ENCODE assay signal across 11 cellular contexts in the genomic region with DNA sequence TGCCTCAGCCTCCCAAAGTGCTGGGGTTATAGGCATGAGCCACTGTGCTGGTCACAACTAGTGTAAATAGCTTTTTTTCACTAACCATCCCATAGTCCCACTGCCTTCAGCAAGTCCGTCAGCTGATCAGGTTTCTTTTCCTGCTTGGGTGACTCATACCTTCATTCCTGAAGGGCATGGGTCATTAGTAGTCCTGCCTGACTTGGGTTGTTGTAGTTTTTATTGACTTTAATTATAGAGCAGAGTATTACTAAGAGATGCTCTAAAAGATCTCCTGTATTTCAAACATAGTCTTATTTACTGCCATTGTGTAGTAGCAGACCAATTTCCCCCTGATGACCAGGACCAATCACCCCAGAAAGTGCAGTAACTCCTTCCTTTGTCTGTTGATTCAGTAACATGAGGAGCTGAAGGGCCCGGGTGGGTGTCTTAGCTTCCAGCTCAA. TPM values are rescaled to one million over a fixed set of nuclear protein-coding genes. Genes with fewer than 3 reads are reported as not detected.
DNase-seq lines count a peak whose midpoint lies in the region; ATAC-seq and TF ChIP-seq lines count a peak whose summit lies in the region.
"Had no signal": no experiment of that assay in that cellular context is flagged by ENCODE, and none has a peak within 500 bp of the region (broad histone marks: within the 10 kb centered on the region; RNA-seq: fewer than 3 reads in every experiment).

No MANE protein-coding gene starts in this region.

- H3K27me3 Mint-ChIP-seq in Calu3 (ENCODE audit: unreplicated experiment) (peaks cover 17% of the 10 kb centered on the region), endodermal cell (ENCODE audit: insufficient read depth) (peaks cover 11% of the 10 kb centered on the region)
- H3K27me3 Mint-ChIP-seq in activated naive CD8-positive, alpha-beta T cell treated with anti-CD3 and anti-CD28 coated beads, Interleukin-2, amount 50 U/mL, for 24 hours = peaks cover 6% of the 10 kb centered on the region

- H3K9ac ChIP-seq in endodermal cell (ENCODE audit: extremely low read depth, low read length, poor library complexity, severe bottlenecking) = no peak overlapping the region

- intact Hi-C loops in Calu3 (cut with micrococcal nuclease; ENCODE audit: unreplicated experiment) (loop anchor here (2.0 kb wide), 1 partner anchor 43 kb away; no protein-coding TSS in a partner anchor), stomach (cut with DNase I; ENCODE audit: low total_unique reads) (no loop called here)

- DNase-seq in Calu3 = peak; percentile 80
- peak; percentile 37 for DNase-seq in NCI-H69 (lab: John Stamatoyannopoulos, UW)
- DNase-seq in endodermal cell = no peak
- DNase-seq in mucosa of gallbladder (ENCODE audit: low spot score) = peak; percentile 66
- DNase-seq in NAMALWA (ENCODE audit: low spot score) = no peak
- no peak for DNase-seq in NCI-H1694 treated with DMSO at 0.1 percent for 48 hours (lab: John Stamatoyannopoulos, UW)
- no peak for DNase-seq in stomach
- no peak for DNase-seq in activated naive CD8-positive, alpha-beta T cell treated with anti-CD3 and anti-CD28 coated beads, Interleukin-2, amount 50 U/mL, for 24 hours
- DNase-seq: DMS79 treated with DMSO at 0.1 percent for 48 hours, posterior cingulate gyrus had no signal

- H3K27me3 ChIP-seq in endodermal cell (ENCODE audit: control insufficient read depth, insufficient read depth, low read length, poor library complexity, severe bottlenecking) (no peaks in the 10 kb centered on the region), stomach (no peaks in the 10 kb centered on the region)

- no peak for TF ChIP-seq POLR2A in stomach (IDR thresholded peaks at IDR 0.05)

- H3K9me3 Mint-ChIP-seq in Calu3 (ENCODE audit: low read depth, unreplicated experiment) = peaks cover 12% of the 10 kb centered on the region
- H3K9me3 Mint-ChIP-seq in endodermal cell = peaks cover 3% of the 10 kb centered on the region
- H3K9me3 Mint-ChIP-seq in activated naive CD8-positive, alpha-beta T cell treated with anti-CD3 and anti-CD28 coated beads, Interleukin-2, amount 50 U/mL, for 24 hours = peaks cover 23% of the 10 kb centered on the region

- CTCF ChIA-PET in Calu3 (lab: Charles Lee) = interaction anchor here (0.5 to 2.1 kb wide), 13 partner anchors 12 to 485 kb away, joined by 3 to 19 read pairs (median 3); no protein-coding TSS in a partner anchor

- H3K4me1 Mint-ChIP-seq in Calu3 (ENCODE audit: low read depth, unreplicated experiment) (peaks cover 20% of the 10 kb centered on the region), endodermal cell (peaks cover 14% of the 10 kb centered on the region)
- no peaks in the 10 kb centered on the region for H3K4me1 Mint-ChIP-seq in activated naive CD8-positive, alpha-beta T cell treated with anti-CD3 and anti-CD28 coated beads, Interleukin-2, amount 50 U/mL, for 24 hours

- H3K27ac Mint-ChIP-seq in Calu3 (ENCODE audit: unreplicated experiment) = peak overlapping the region; percentile 15
- peak overlapping the region; percentile 15 for H3K27ac Mint-ChIP-seq in endodermal cell
- H3K27ac Mint-ChIP-seq in activated naive CD8-positive, alpha-beta T cell treated with anti-CD3 and anti-CD28 coated beads, Interleukin-2, amount 50 U/mL, for 24 hours = no peak overlapping the region
- H3K27ac Mint-ChIP-seq: activated naive CD8-positive, alpha-beta T cell had no signal

- TF ChIP-seq CTCF in Calu3 (IDR thresholded peaks at IDR 0.05; ENCODE audit: unreplicated experiment) (no peak), endodermal cell (conservative IDR thresholded peaks at IDR 0.05) (no peak), stomach (IDR thresholded peaks at IDR 0.05) (no peak)

- no peak for ATAC-seq in activated naive CD8-positive, alpha-beta T cell treated with anti-CD3 and anti-CD28 coated beads, Interleukin-2, amount 50 U/mL, for 24 hours

- H3K36me3 ChIP-seq in endodermal cell (ENCODE audit: control insufficient read depth, insufficient read depth, low read length) (no peaks in the 10 kb centered on the region), stomach (no peaks in the 10 kb centered on the region)

- BruUV-seq in Calu3 (replicated peaks; lab: Mats Ljungman, UMichigan) = no TSS peak

- no peaks in the 10 kb centered on the region for H3K4me1 ChIP-seq in endodermal cell (ENCODE audit: control insufficient read depth, insufficient read depth, low read length)
- H3K4me1 ChIP-seq in stomach = no peaks in the 10 kb centered on the region

- H3K4me3 ChIP-seq in endodermal cell (ENCODE audit: low read length) (peak overlapping the region; percentile 4), stomach (no peak overlapping the region)

- H3K9me3 ChIP-seq in endodermal cell (ENCODE audit: control insufficient read depth, low read length) (peaks cover 15% of the 10 kb centered on the region), stomach (peaks cover 0 to 12% (median 3%) of the 10 kb centered on the region in 4 donors)

- H3K27ac ChIP-seq in endodermal cell (ENCODE audit: low read depth, low read length) (no peak overlapping the region), stomach (no peak overlapping the region)

- no peak overlapping the region for H3K4me3 Mint-ChIP-seq in Calu3 (ENCODE audit: low read depth, unreplicated experiment)
- no peak overlapping the region for H3K4me3 Mint-ChIP-seq in endodermal cell
- no peak overlapping the region for H3K4me3 Mint-ChIP-seq in activated naive CD8-positive, alpha-beta T cell treated with anti-CD3 and anti-CD28 coated beads, Interleukin-2, amount 50 U/mL, for 24 hours
- H3K4me3 Mint-ChIP-seq: activated naive CD8-positive, alpha-beta T cell had no signal

- H3K36me3 Mint-ChIP-seq in Calu3 (ENCODE audit: insufficient read depth, unreplicated experiment) = no peaks in the 10 kb centered on the region
- no peaks in the 10 kb centered on the region for H3K36me3 Mint-ChIP-seq in endodermal cell (ENCODE audit: low read depth)
- peaks cover 9% of the 10 kb centered on the region for H3K36me3 Mint-ChIP-seq in activated naive CD8-positive, alpha-beta T cell treated with anti-CD3 and anti-CD28 coated beads, Interleukin-2, amount 50 U/mL, for 24 hours (ENCODE audit: low read depth)

- TF ChIP-seq EP300 in stomach (IDR thresholded peaks at IDR 0.05) = no peak

- 68% methylated on average over 2 of the region's 2 CpGs; no CpG with 5 or more reads in 1 of the 2 experiments for WGBS in endodermal cell (ENCODE audit: insufficient coverage in 1 of 2, insufficient read length in 1 of 2), 2 experiments
- WGBS in stomach, 5 donors = 29 to 63% (median 38%) methylated on average over 2 of the region's 2 CpGs

RNA-seq across cellular contexts. Expression of a gene that starts 25.8 kb away (rescaled TPM):
- 652 and 1,216 TPM in 2 replicates for total RNA-seq in Calu3 (2022)
- 100 to 1,000 TPM; 248 to 442 TPM for total RNA-seq in endodermal cell
- 108 TPM for polyA plus RNA-seq in endodermal cell (2013, experiment 1 of 2)
- 92.0 TPM for polyA plus RNA-seq in endodermal cell (2013, experiment 2 of 2)
- 601 TPM for total RNA-seq in mucosa of gallbladder
- total RNA-seq in stomach = 100 to 1,000 TPM; 170 to 500 (median 237) TPM
- polyA plus RNA-seq in stomach = 100 to 1,000 TPM in 2 of 3 donors, 10 to 100 TPM in 1; 92.7 to 295 (median 133) TPM

Comparison
In these comparisons a context has a peak if more than half of its experiments do, and no peak if none do; other contexts are left out.
1. DNase-seq: peak in Calu3 (single experiment), NCI-H69 (single experiment) and mucosa of gallbladder (single experiment); none in endodermal cell (single experiment), NAMALWA (single experiment), NCI-H1694 treated with DMSO at 0.1 percent for 48 hours (single experiment), stomach (single experiment) and activated naive CD8-positive, alpha-beta T cell treated with anti-CD3 and anti-CD28 coated beads, Interleukin-2, amount 50 U/mL, for 24 hours (single experiment).